ENCODE assay signal across 8 cellular contexts in the genomic region with DNA sequence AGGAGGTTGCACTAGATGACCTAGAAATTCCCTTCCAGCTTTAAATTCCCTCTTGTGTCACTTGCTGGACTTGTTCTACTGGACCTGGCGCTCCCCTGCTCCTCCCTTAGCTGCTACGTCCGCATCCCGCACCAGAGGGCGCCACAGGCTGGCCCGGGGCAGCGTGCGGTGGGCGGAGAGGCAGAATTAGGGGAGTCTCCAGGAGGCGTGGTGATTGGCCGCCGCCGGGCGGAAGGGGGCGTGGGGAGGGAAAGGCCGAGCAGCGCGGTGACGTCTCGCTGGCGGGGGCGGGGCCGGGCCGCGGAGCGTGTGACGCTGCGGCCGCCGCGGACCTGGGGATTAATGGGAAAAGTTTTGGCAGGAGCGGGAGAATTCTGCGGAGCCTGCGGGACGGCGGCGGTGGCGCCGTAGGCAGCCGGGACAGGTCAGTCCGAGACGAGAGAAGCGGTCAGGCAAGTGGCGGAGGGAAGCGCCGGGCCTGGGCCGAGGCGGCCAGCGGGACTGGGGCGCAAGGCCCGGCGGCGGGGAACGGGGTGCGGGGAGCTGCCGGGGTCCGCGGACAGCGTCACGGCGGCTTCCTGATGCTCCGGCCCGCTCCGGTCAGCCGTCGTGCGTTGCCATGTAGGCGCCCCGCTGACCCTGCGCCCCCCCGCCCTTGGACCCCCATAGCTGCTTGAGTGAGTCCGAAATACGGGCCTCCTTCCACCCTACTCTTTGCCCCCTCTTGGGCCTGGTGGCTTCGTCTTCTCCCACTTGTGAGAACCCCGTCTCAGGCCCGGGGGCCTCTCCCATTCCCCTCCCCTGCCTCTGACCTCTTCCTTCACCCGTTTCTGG. TPM values are rescaled to one million over a fixed set of nuclear protein-coding genes. Genes with fewer than 3 reads are reported as not detected.
DNase-seq lines count a peak whose midpoint lies in the region; FAIRE-seq and TF ChIP-seq lines count a peak whose summit lies in the region.

PPARD (plus strand) TSS at position 301 of the 834 bp plus-strand sequence. CDS start 68,530 bp downstream, outside the sequence.

- no CpG with 5 or more reads among the region's 77 CpGs for WGBS in H9 (ENCODE audit: extremely low coverage, insufficient read length, low lambda C conversion rate)

- no peak within 1 kb of the TSS for H3K23ac ChIP-seq in H9 (ENCODE audit: insufficient read length, low read depth, low read length)

- H4K8ac ChIP-seq in H9 (replicated peaks; ENCODE audit: insufficient read length, low read depth, low read length): no peak within 1 kb of the TSS

- no peaks in the 10 kb centered on the region for H4K20me1 ChIP-seq in H9 (ENCODE audit: control insufficient read depth, insufficient read depth, insufficient read length)
- H4K20me1 ChIP-seq in neural progenitor cell (ENCODE audit: low read depth): peaks cover 5% of the 10 kb centered on the region

- H2AFZ ChIP-seq in H9 (ENCODE audit: low read length): peak within 1 kb of the TSS; percentile 58
- H2AFZ ChIP-seq in neural progenitor cell (replicated peaks): no peak within 1 kb of the TSS

- H3K4me1 ChIP-seq in H9 (ENCODE audit: insufficient read depth, low read length) (peaks cover 5% of the 10 kb centered on the region; the same call in 1 of the 2 replicates), neural progenitor cell (peaks cover 4% of the 10 kb centered on the region)

- H3K18ac ChIP-seq in H9 (ENCODE audit: insufficient read length, low read depth, low read length): no peak within 1 kb of the TSS

- H3K36me3 ChIP-seq in neural progenitor cell: no peaks in the 10 kb centered on the region

- peak; percentile 70 for FAIRE-seq in G401.6 (lab: Jason Lieb, UNC)

- no peak within 1 kb of the TSS for H2BK20ac ChIP-seq in H9 (ENCODE audit: low read depth, low read length, poor library complexity, severe bottlenecking)

- H2BK12ac ChIP-seq in H9 (ENCODE audit: insufficient read length, low read depth, low read length): no peak within 1 kb of the TSS

- no peak within 1 kb of the TSS for H4K91ac ChIP-seq in H9 (ENCODE audit: insufficient read length, low read depth, low read length)

- H3K27me3 Mint-ChIP-seq in H9 (ENCODE audit: low read depth) (peaks cover 5% of the 10 kb centered on the region), neural progenitor cell (ENCODE audit: insufficient read depth, low read depth) (peaks cover 6% of the 10 kb centered on the region)

- H3K79me2 ChIP-seq in H9 (ENCODE audit: insufficient read depth, low read length): peaks cover 2% of the 10 kb centered on the region; the same call in 1 of the 2 replicates
- peaks cover 9% of the 10 kb centered on the region for H3K79me2 ChIP-seq in neural progenitor cell (ENCODE audit: low read depth)

- no peak within 1 kb of the TSS for H2BK120ac ChIP-seq in H9 (ENCODE audit: low read depth, low read length, poor library complexity, severe bottlenecking)

- H3K4me3 ChIP-seq in fibroblast of villous mesenchyme (ENCODE audit: low read depth, low read length) (peak within 1 kb of the TSS; percentile 78), neural progenitor cell (peak within 1 kb of the TSS; percentile 73)

- no peak within 1 kb of the TSS for H2AK5ac ChIP-seq in H9 (ENCODE audit: insufficient read length, low read length)

- no peaks in the 10 kb centered on the region for H3K27me3 ChIP-seq in H9 (ENCODE audit: insufficient read depth, low read length)
- H3K27me3 ChIP-seq in neural progenitor cell: peaks cover 7% of the 10 kb centered on the region

- no peak within 1 kb of the TSS for H2BK5ac ChIP-seq in H9 (ENCODE audit: insufficient read length, low read length)

- TF ChIP-seq CTCF in H9 (conservative IDR thresholded peaks at IDR 0.05) (peak; percentile 99), fibroblast of villous mesenchyme (IDR thresholded peaks at IDR 0.05; ENCODE audit: insufficient read depth, low read depth, low read length) (peak; percentile 99), neural progenitor cell (IDR thresholded peaks at IDR 0.05) (peak; percentile 99)

- H3K9ac ChIP-seq in H9 (ENCODE audit: extremely low read depth, insufficient read length, low read length): peak within 1 kb of the TSS; percentile 59
- H3K9ac ChIP-seq in neural progenitor cell: peak within 1 kb of the TSS; percentile 42

- H3K36me3 Mint-ChIP-seq in H9 (ENCODE audit: insufficient read depth in 1 of 3, low read depth in 3 of 3) (peaks cover 3 to 8% (median 6%) of the 10 kb centered on the region in 3 experiments; a peak in 4 of 7 replicates), neural progenitor cell (no peaks in the 10 kb centered on the region)

- no peaks in the 10 kb centered on the region for H3K79me1 ChIP-seq in H9 (ENCODE audit: insufficient read depth, low read depth, low read length, poor library complexity, severe bottlenecking)

- H3K9me3 ChIP-seq in H9 (ENCODE audit: control insufficient read depth, low read depth, low read length) (no peaks in the 10 kb centered on the region), neural progenitor cell (ENCODE audit: low read depth) (no peaks in the 10 kb centered on the region)

- H3K9me3 Mint-ChIP-seq in H9 (peaks cover 8 to 9% of the 10 kb centered on the region in 2 experiments; a peak in 3 of 5 replicates), neural progenitor cell (peaks cover 6% of the 10 kb centered on the region)

- H3K56ac ChIP-seq in H9 (ENCODE audit: insufficient read length, low read depth, low read length): no peak within 1 kb of the TSS

- H3K27ac Mint-ChIP-seq in H9 (peak within 1 kb of the TSS in 2 of 3 experiments; percentile 84 to 97; a peak in 4 of 7 replicates), neural progenitor cell (peak within 1 kb of the TSS; percentile 17)

- H3T11ph ChIP-seq in H9 (ENCODE audit: low read length): no peak within 1 kb of the TSS

- H3K4me1 Mint-ChIP-seq in H9 (peaks cover 13 to 16% of the 10 kb centered on the region in 2 experiments), neural progenitor cell (peaks cover 24% of the 10 kb centered on the region)

- H3K14ac ChIP-seq in H9 (ENCODE audit: insufficient read depth, low read length): no peak within 1 kb of the TSS

- H4K5ac ChIP-seq in H9 (ENCODE audit: insufficient read length, low read depth, low read length): no peak within 1 kb of the TSS

- H3K4me3 Mint-ChIP-seq in H9 (peak within 1 kb of the TSS; percentile 89 to 91), neural progenitor cell (peak within 1 kb of the TSS; percentile 96)

- no peak within 1 kb of the TSS for H2BK15ac ChIP-seq in H9 (ENCODE audit: low read depth, low read length)

- no peak within 1 kb of the TSS for H3K4ac ChIP-seq in H9 (ENCODE audit: low read depth, low read length)

- H3K4me2 ChIP-seq in H9 (ENCODE audit: insufficient read depth, insufficient read length, low read length): peak within 1 kb of the TSS; percentile 88
- peak within 1 kb of the TSS; percentile 84 for H3K4me2 ChIP-seq in neural progenitor cell

- peaks cover 5% of the 10 kb centered on the region for H3K23me2 ChIP-seq in H9 (ENCODE audit: insufficient read length, low read depth, low read length, poor library complexity, severe bottlenecking)

- H3K27ac ChIP-seq in H9 (ENCODE audit: insufficient read length, low read depth, low read length) (no peak within 1 kb of the TSS), neural progenitor cell (no peak within 1 kb of the TSS)

- DNase-seq in H9 (peak; percentile 97), M059J (ENCODE audit: low read depth) (peak; percentile 97), SHP77 (lab: John Stamatoyannopoulos, UW) (peak; percentile 84 to 89), fibroblast of villous mesenchyme (ENCODE audit: low read depth) (peak; percentile 96), neural progenitor cell (ENCODE audit: low spot score) (peak; percentile 99), stromal cell of bone marrow (ENCODE audit: low read depth) (peak; percentile 90)
- peak; percentile 99 for DNase-seq in activated effector memory CD4-positive, alpha-beta T cell treated with anti-CD3 and anti-CD28 coated beads, Interleukin-2, amount 50 U/mL, for 16 hours

- no peaks in the 10 kb centered on the region for H3F3A ChIP-seq in neural progenitor cell (ENCODE audit: low read depth)

RNA-seq across cellular contexts. Expression of gene PPARD, which starts in this region (rescaled TPM):
- 11.7 and 13.9 TPM in 2 replicates for total RNA-seq in H9 (2021)
- total RNA-seq in M059J (2014; rRNA removed; shearing (Covaris generic)): 12.5 and 22.7 TPM in 2 replicates
- 8.2 and 8.7 TPM in 2 replicates for total RNA-seq in fibroblast of villous mesenchyme
- total RNA-seq in neural progenitor cell (ENCODE audit: low replicate concordance): 4.9 and 8.2 TPM in 2 replicates
